11 cellular contexts compared by ENCODE assay signal in genomic region chr1:217369271-217369981, GRCh38.
DNase-seq lines count a peak whose midpoint lies in the region; ATAC-seq lines count a peak whose summit lies in the region.
"Had no signal": no experiment of that assay in that cellular context is flagged by ENCODE, and none has a peak within 500 bp of the region (broad histone marks: within the 10 kb centered on the region; RNA-seq: fewer than 3 reads in every experiment).

No MANE protein-coding gene starts in this region.

- peaks cover 12% of the 10 kb centered on the region for H3K27me3 ChIP-seq in H7 (ENCODE audit: control insufficient read depth, insufficient read depth, low read length)
- H3K27me3 ChIP-seq: neutrophil had no signal

- DNase-seq in H7 (peak; percentile 28), iris pigment epithelial cell (ENCODE audit: low read depth) (peak; percentile 17), AG08395 (ENCODE audit: low spot score) (no peak), DMS153 (lab: John Stamatoyannopoulos, UW) (no peak), NCI-H510A treated with DMSO at 0.1 percent for 48 hours (lab: John Stamatoyannopoulos, UW) (no peak)
- no peak for DNase-seq in stimulated activated CD4-positive, alpha-beta T cell treated with anti-CD3 and anti-CD28 coated beads, Interleukin-2, amount 100 ng/mL, for 48 hours
- DNase-seq: GF-D8, NCI-H1105 treated with DMSO at 0.1 percent for 48 hours had no signal

- H3K4me3 ChIP-seq in H7 (ENCODE audit: insufficient read depth, low read depth, low read length) = no peak overlapping the region

- ATAC-seq in GM18907 (IDR thresholded peaks at IDR 0.05; ENCODE audit: unreplicated experiment) (peak; percentile 93), HG03469 (IDR thresholded peaks at IDR 0.05; ENCODE audit: unreplicated experiment) (peak; percentile 87)

- no peaks in the 10 kb centered on the region for H3K36me3 ChIP-seq in H7 (replicated peaks; ENCODE audit: control insufficient read depth, insufficient read depth, low read length)
- H3K36me3 ChIP-seq: neutrophil had no signal

Comparison
In these comparisons a context has a peak if more than half of its experiments do, and no peak if none do; other contexts are left out.
1. DNase-seq: peak in H7 (single experiment) and iris pigment epithelial cell (single experiment); none in AG08395 (single experiment), stimulated activated CD4-positive, alpha-beta T cell treated with anti-CD3 and anti-CD28 coated beads, Interleukin-2, amount 100 ng/mL, for 48 hours (0 of 2), DMS153 (single experiment) and NCI-H510A treated with DMSO at 0.1 percent for 48 hours (single experiment).